20 cellular contexts compared by ENCODE assay signal in genomic region chr10:114380060-114380459, GRCh38. TPM values are rescaled to one million over a fixed set of nuclear protein-coding genes. Genes with fewer than 3 reads are reported as not detected.
DNase-seq lines count a peak whose midpoint lies in the region; ATAC-seq, FAIRE-seq and TF ChIP-seq lines count a peak whose summit lies in the region.
"Had no signal": no experiment of that assay in that cellular context is flagged by ENCODE, and none has a peak within 500 bp of the region (broad histone marks: within the 10 kb centered on the region; RNA-seq: fewer than 3 reads in every experiment).

No MANE protein-coding gene starts in this region.

- no peak overlapping the region for H2AK5ac ChIP-seq in mesenchymal stem cell (ENCODE audit: low read length, severe bottlenecking)

- H3K4me2 ChIP-seq in astrocyte (ENCODE audit: low read length) (peak overlapping the region; percentile 45), mesenchymal stem cell (ENCODE audit: low read length, poor library complexity, severe bottlenecking) (no peak overlapping the region)
- H3K4me2 ChIP-seq: KMS-11 had no signal

- FAIRE-seq in astrocyte (lab: Jason Lieb, UNC) = no peak

- DNase-seq in HT-29 (ENCODE audit: low spot score) (peak; percentile 16), astrocyte (ENCODE audit: low read depth) (no peak), mesenchymal stem cell (no peak), spleen (no peak)
- no peak for DNase-seq in naive thymus-derived CD8-positive, alpha-beta T cell
- no peak for DNase-seq in central memory CD4-positive, alpha-beta T cell
- DNase-seq: activated CD4-positive, CD25-positive, alpha-beta regulatory T cell; activated CD8-positive, alpha-beta T cell treated with anti-CD3 and anti-CD28 coated beads, Interleukin-2, amount 10 ng/mL, durations not matched to agents 7 days and 5 days; activated naive CD4-positive, alpha-beta T cell treated with anti-CD3 and anti-CD28 coated beads for 36 hours; activated T-cell treated with anti-CD3 and anti-CD28 coated beads, Interleukin-2, amount 50 U/mL, for 24 hours; CD4-positive, alpha-beta memory T cell; DMS79; midbrain; NCI-H1092; NCI-H2029; NCI-H524 treated with DMSO at 0.1 percent for 48 hours; stimulated activated CD8-positive, alpha-beta memory T cell treated with anti-CD3 and anti-CD28 coated beads, Interleukin-4, amount 100 ng/mL, for 48 hours; T1000 had no signal

- intact Hi-C loops in spleen (cut with DNase I; ENCODE audit: low total_unique reads) = no loop called here

- peaks cover 8% of the 10 kb centered on the region for H3K4me1 ChIP-seq in astrocyte (ENCODE audit: insufficient read depth, low read length)
- no peaks in the 10 kb centered on the region for H3K4me1 ChIP-seq in mesenchymal stem cell (ENCODE audit: control insufficient read depth, insufficient read depth, low read depth, low read length)
- H3K4me1 ChIP-seq in spleen = peaks cover 3 to 60% (median 29%) of the 10 kb centered on the region in 6 donors

- H2BK12ac ChIP-seq in mesenchymal stem cell (ENCODE audit: low read length in 2 of 2) = peak overlapping the region in 1 of 2 experiments; percentile 33

- H3K4ac ChIP-seq in mesenchymal stem cell (ENCODE audit: low read depth in 1 of 2, low read length in 2 of 2) = no peak overlapping the region

- POLR2A ChIA-PET in naive thymus-derived CD8-positive, alpha-beta T cell (lab: Charles Lee) = no interaction called here

- no peaks in the 10 kb centered on the region for H3K9me3 ChIP-seq in astrocyte (ENCODE audit: insufficient read depth, low read depth, low read length)
- H3K9me3 ChIP-seq in mesenchymal stem cell (ENCODE audit: control insufficient read depth, low read length) = no peaks in the 10 kb centered on the region
- H3K9me3 ChIP-seq in spleen = no peaks in the 10 kb centered on the region

- no peak overlapping the region for H3K4me3 Mint-ChIP-seq in astrocyte (ENCODE audit: unreplicated experiment)
- H3K4me3 Mint-ChIP-seq in naive thymus-derived CD8-positive, alpha-beta T cell = no peak overlapping the region
- H3K4me3 Mint-ChIP-seq: activated CD8-positive, alpha-beta T cell treated with anti-CD3 and anti-CD28 coated beads, Interleukin-2, amount 10 ng/mL, durations not matched to agents 7 days and 5 days; activated naive CD4-positive, alpha-beta T cell treated with anti-CD3 and anti-CD28 coated beads for 36 hours; activated T-cell treated with anti-CD3 and anti-CD28 coated beads, Interleukin-2, amount 50 U/mL, for 24 hours; CD4-positive, alpha-beta memory T cell had no signal

- no peaks in the 10 kb centered on the region for H4K20me1 ChIP-seq in astrocyte (ENCODE audit: insufficient read depth, low read length)

- H4K8ac ChIP-seq in mesenchymal stem cell (ENCODE audit: low read length) = no peak overlapping the region

- H3K4me3 ChIP-seq in astrocyte (ENCODE audit: insufficient read depth, low read depth, low read length) (no peak overlapping the region), mesenchymal stem cell (ENCODE audit: insufficient read depth in 1 of 2, low read depth in 1 of 2, low read length in 2 of 2) (no peak overlapping the region), spleen (no peak overlapping the region)

- H4K91ac ChIP-seq in mesenchymal stem cell (ENCODE audit: low read length) = no peak overlapping the region

- H3K9me3 Mint-ChIP-seq in astrocyte (ENCODE audit: unreplicated experiment) = peaks cover 5% of the 10 kb centered on the region
- H3K9me3 Mint-ChIP-seq in naive thymus-derived CD8-positive, alpha-beta T cell = no peaks in the 10 kb centered on the region
- H3K9me3 Mint-ChIP-seq: activated naive CD4-positive, alpha-beta T cell treated with anti-CD3 and anti-CD28 coated beads for 36 hours; activated T-cell treated with anti-CD3 and anti-CD28 coated beads, Interleukin-2, amount 50 U/mL, for 24 hours; CD4-positive, alpha-beta memory T cell had no signal

- H3K27me3 Mint-ChIP-seq in astrocyte (ENCODE audit: low read depth, unreplicated experiment) = peaks cover 4% of the 10 kb centered on the region
- peaks cover 6 to 21% (median 13%) of the 10 kb centered on the region in 5 donors for H3K27me3 Mint-ChIP-seq in naive thymus-derived CD8-positive, alpha-beta T cell

- TF ChIP-seq POLR2A in spleen (IDR thresholded peaks at IDR 0.05) = no peak

- H3K79me2 ChIP-seq in astrocyte (ENCODE audit: insufficient read depth, low read length) = no peaks in the 10 kb centered on the region

- no peak overlapping the region for H3K23ac ChIP-seq in mesenchymal stem cell (ENCODE audit: low read length in 2 of 2)

- no peak overlapping the region for H2BK120ac ChIP-seq in mesenchymal stem cell (ENCODE audit: low read depth, low read length)

- H2AFZ ChIP-seq in astrocyte (ENCODE audit: low read depth, low read length) = no peak overlapping the region
- H2AFZ ChIP-seq in mesenchymal stem cell (ENCODE audit: low read depth, low read length) = no peak overlapping the region

- peak overlapping the region; percentile 14 to 28 for H3K18ac ChIP-seq in mesenchymal stem cell (ENCODE audit: low read depth in 1 of 2, low read length in 2 of 2)

- peaks cover 12% of the 10 kb centered on the region for H3K36me3 Mint-ChIP-seq in astrocyte (ENCODE audit: low read depth, unreplicated experiment)
- H3K36me3 Mint-ChIP-seq in naive thymus-derived CD8-positive, alpha-beta T cell = no peaks in the 10 kb centered on the region
- H3K36me3 Mint-ChIP-seq: CD4-positive, alpha-beta memory T cell had no signal

- peaks cover 18% of the 10 kb centered on the region for H3K4me1 Mint-ChIP-seq in astrocyte (ENCODE audit: low read depth, unreplicated experiment)
- no peaks in the 10 kb centered on the region for H3K4me1 Mint-ChIP-seq in naive thymus-derived CD8-positive, alpha-beta T cell
- H3K4me1 Mint-ChIP-seq: CD4-positive, alpha-beta memory T cell had no signal

- H3K79me1 ChIP-seq in mesenchymal stem cell (replicated peaks; ENCODE audit: low read length, poor library complexity, severe bottlenecking) = no peaks in the 10 kb centered on the region

- H3K27ac Mint-ChIP-seq in astrocyte (ENCODE audit: unreplicated experiment) = no peak overlapping the region
- no peak overlapping the region for H3K27ac Mint-ChIP-seq in naive thymus-derived CD8-positive, alpha-beta T cell
- H3K27ac Mint-ChIP-seq: activated CD8-positive, alpha-beta T cell treated with anti-CD3 and anti-CD28 coated beads, Interleukin-2, amount 10 ng/mL, durations not matched to agents 7 days and 5 days; activated naive CD4-positive, alpha-beta T cell treated with anti-CD3 and anti-CD28 coated beads for 36 hours; activated T-cell treated with anti-CD3 and anti-CD28 coated beads, Interleukin-2, amount 50 U/mL, for 24 hours; CD4-positive, alpha-beta memory T cell had no signal

- H2BK5ac ChIP-seq in mesenchymal stem cell (ENCODE audit: low read depth, low read length, poor library complexity, severe bottlenecking) = no peak overlapping the region

- H3K14ac ChIP-seq in mesenchymal stem cell (ENCODE audit: low read length in 2 of 2) = no peak overlapping the region

- H3K27ac ChIP-seq in astrocyte (ENCODE audit: low read depth, low read length) (no peak overlapping the region), mesenchymal stem cell (ENCODE audit: low read length, poor library complexity, severe bottlenecking) (no peak overlapping the region), spleen (peak overlapping the region in 7 of 8 donors; percentile 36 to 73 (median 49))
- H3K27ac ChIP-seq: KMS-11 had no signal

- H3K36me3 ChIP-seq in astrocyte (ENCODE audit: insufficient read depth, low read length) = no peaks in the 10 kb centered on the region
- H3K36me3 ChIP-seq in mesenchymal stem cell (ENCODE audit: control insufficient read depth in 1 of 2, insufficient read depth in 2 of 2, low read depth in 1 of 2, low read length in 2 of 2) = no peaks in the 10 kb centered on the region
- peaks cover 0 to 17% (median 0%) of the 10 kb centered on the region in 6 donors for H3K36me3 ChIP-seq in spleen

- H3K27me3 ChIP-seq in astrocyte (ENCODE audit: insufficient read depth, low read length) (peaks cover 6% of the 10 kb centered on the region), mesenchymal stem cell (ENCODE audit: control insufficient read depth in 1 of 2, insufficient read depth in 1 of 2, low read length in 2 of 2) (peaks cover 0 to 57% of the 10 kb centered on the region in 2 experiments), spleen (replicated peaks in 1 of 7) (no peaks in the 10 kb centered on the region)

- 100% methylated on average over 1 of the region's 1 CpG for WGBS in mesenchymal stem cell
- 79 to 89% (median 86%) methylated on average over 1 of the region's 1 CpG for WGBS in spleen, 5 donors

- H2BK15ac ChIP-seq in mesenchymal stem cell (ENCODE audit: low read depth, poor library complexity, severe bottlenecking) = no peak overlapping the region

- H3K9ac ChIP-seq in astrocyte (ENCODE audit: low read length) = no peak overlapping the region
- H3K9ac ChIP-seq in mesenchymal stem cell (ENCODE audit: low read length) = no peak overlapping the region
- H3K9ac ChIP-seq: KMS-11 had no signal

- ATAC-seq in naive thymus-derived CD8-positive, alpha-beta T cell = no peak
- no peak for ATAC-seq in GM19452 (IDR thresholded peaks at IDR 0.05; ENCODE audit: unreplicated experiment)
- ATAC-seq: activated CD8-positive, alpha-beta T cell treated with anti-CD3 and anti-CD28 coated beads, Interleukin-2, amount 10 ng/mL, durations not matched to agents 7 days and 5 days had no signal

- TF ChIP-seq CTCF in astrocyte (IDR thresholded peaks at IDR 0.05; ENCODE audit: insufficient read depth, low read depth, low read length) (no peak), spleen (IDR thresholded peaks at IDR 0.05 in 8 of 11, conservative IDR thresholded peaks at IDR 0.05 in 3 of 11) (no peak)

RNA-seq across cellular contexts. Expression of gene AFAP1L2, which starts 24.2 kb away (rescaled TPM):
- 13.9 and 18.1 TPM in 2 replicates for total RNA-seq in HT-29 (2014; rRNA removed; shearing (Covaris generic))
- total RNA-seq in astrocyte = 26.6 and 28.1 TPM in 2 replicates
- polyA plus RNA-seq in mesenchymal stem cell (2013, experiment 1 of 2) = 60.2 TPM
- 57.6 TPM for polyA plus RNA-seq in mesenchymal stem cell (2013, experiment 2 of 2)
- 100 to 1,000 TPM; 119 to 273 (median 191) TPM for total RNA-seq in spleen
- polyA plus RNA-seq in spleen = 10 to 100 TPM; 18.3 to 71.5 (median 19.3) TPM
- total RNA-seq in naive thymus-derived CD8-positive, alpha-beta T cell = 1 to 10 TPM; 1.3 to 1.8 TPM
- 1 to 10 TPM; 1.6 to 2.3 (median 2.2) TPM for polyA plus RNA-seq in naive thymus-derived CD8-positive, alpha-beta T cell

Comparison
In these comparisons a context has a peak if more than half of its experiments do, and no peak if none do; other contexts are left out.
1. H3K27ac ChIP-seq: peak in spleen (7 of 8); none in astrocyte (single experiment) and mesenchymal stem cell (single experiment).